8 cellular contexts compared by ENCODE assay signal in the genomic region with DNA sequence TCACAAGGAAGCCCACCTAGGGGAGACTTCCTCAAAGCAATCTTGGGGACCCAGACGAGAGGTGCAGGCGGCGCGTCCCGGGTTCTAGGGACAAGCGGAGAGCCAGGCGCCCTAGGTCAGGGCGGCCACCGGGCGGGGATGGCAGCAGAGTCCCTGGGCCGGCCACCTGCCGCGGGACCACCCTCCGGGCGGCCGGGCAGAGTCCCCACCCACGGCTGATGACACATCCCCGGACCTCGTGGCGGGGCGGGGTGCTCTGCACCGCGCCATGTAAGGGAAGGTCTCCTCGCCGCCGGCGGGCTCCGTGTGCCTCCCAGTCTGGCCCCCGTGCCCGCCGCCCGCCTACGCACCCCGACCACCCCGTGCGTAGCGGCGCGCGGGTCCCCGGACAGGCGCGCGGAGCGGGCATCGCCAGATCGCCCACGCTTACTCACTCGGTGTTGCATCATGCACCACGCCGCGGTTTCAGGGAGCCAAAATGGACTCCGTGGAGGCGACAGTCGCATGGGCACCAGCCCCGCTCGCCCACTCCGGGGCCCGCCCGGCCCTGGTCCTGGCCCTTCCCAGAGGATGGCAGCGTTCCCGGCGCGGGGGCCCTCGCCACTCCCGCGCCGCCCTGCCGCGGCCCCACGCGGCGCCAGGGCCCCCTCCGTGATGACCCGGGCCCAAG. TPM values are rescaled to one million over a fixed set of nuclear protein-coding genes. Genes with fewer than 3 reads are reported as not detected.
DNase-seq lines count a peak whose midpoint lies in the region; ATAC-seq and TF ChIP-seq lines count a peak whose summit lies in the region.

No MANE protein-coding gene starts in this region.

- peak; percentile 68 for TF ChIP-seq POLR2A in GM19099 (IDR thresholded peaks at IDR 0.05; ENCODE audit: extremely low read depth, insufficient read length, low read depth)

- peaks cover 12% of the 10 kb centered on the region for H3K36me3 Mint-ChIP-seq in activated naive CD4-positive, alpha-beta T cell treated with anti-CD3 and anti-CD28 coated beads, Interleukin-2, amount 50 U/mL, for 24 hours

- peak; percentile 43 for DNase-seq in SIG-M5 treated with dmso at 0.1 percent for 504 hours (lab: John Stamatoyannopoulos, UW; ENCODE audit: unreplicated experiment)
- peak; percentile 73 for DNase-seq in Right ventricle myocardium superior
- peak; percentile 93 for DNase-seq in posterior vena cava (ENCODE audit: low spot score)
- DNase-seq in ureter (ENCODE audit: low spot score): peak; percentile 64

- peak; percentile 45 for ATAC-seq in HG03196 (IDR thresholded peaks at IDR 0.05; ENCODE audit: unreplicated experiment)
- peak; percentile 66 for ATAC-seq in Right ventricle myocardium superior (ENCODE audit: poor library complexity)

- no peaks in the 10 kb centered on the region for H3K27me3 Mint-ChIP-seq in activated naive CD4-positive, alpha-beta T cell treated with anti-CD3 and anti-CD28 coated beads, Interleukin-2, amount 50 U/mL, for 24 hours

- H3K9me3 ChIP-seq in BLaER1 treated with 17β-estradiol and CSF1 and Interleukin-3, amounts not matched to agents 10 nM and 100 nM (replicated peaks in 1 of 11): no peaks in the 10 kb centered on the region

- H3K27ac ChIP-seq in BLaER1 treated with 17β-estradiol and CSF1 and Interleukin-3, amounts not matched to agents 10 nM and 100 nM: peak overlapping the region; percentile 92 to 100 (median 98)

- H4K20me1 ChIP-seq in BLaER1 treated with 17β-estradiol and CSF1 and Interleukin-3, amounts not matched to agents 10 nM and 100 nM: peaks cover 34 to 49% (median 40%) of the 10 kb centered on the region in 11 experiments; a peak in 20 of 22 replicates

- H3K4me2 ChIP-seq in BLaER1 treated with 17β-estradiol and CSF1 and Interleukin-3, amounts not matched to agents 10 nM and 100 nM: peak overlapping the region; percentile 78 to 92 (median 86)

- H3K9me3 Mint-ChIP-seq in activated naive CD4-positive, alpha-beta T cell treated with anti-CD3 and anti-CD28 coated beads, Interleukin-2, amount 50 U/mL, for 24 hours: no peaks in the 10 kb centered on the region

- peak overlapping the region; percentile 96 for H3K4me3 Mint-ChIP-seq in activated naive CD4-positive, alpha-beta T cell treated with anti-CD3 and anti-CD28 coated beads, Interleukin-2, amount 50 U/mL, for 24 hours

- H3K4me3 ChIP-seq in BLaER1 treated with 17β-estradiol and CSF1 and Interleukin-3, amounts not matched to agents 10 nM and 100 nM: peak overlapping the region; percentile 80 to 98 (median 97)

- H3K9ac ChIP-seq in BLaER1 treated with 17β-estradiol and CSF1 and Interleukin-3, amounts not matched to agents 10 nM and 100 nM: peak overlapping the region; percentile 96 to 100 (median 98)

- peaks cover 0 to 35% (median 23%) of the 10 kb centered on the region in 11 experiments; a peak in 15 of 22 replicates for H3K36me3 ChIP-seq in BLaER1 treated with 17β-estradiol and CSF1 and Interleukin-3, amounts not matched to agents 10 nM and 100 nM

- peaks cover 20 to 52% (median 42%) of the 10 kb centered on the region in 10 experiments for H3K4me1 ChIP-seq in BLaER1 treated with 17β-estradiol and CSF1 and Interleukin-3, amounts not matched to agents 10 nM and 100 nM

- peaks cover 49% of the 10 kb centered on the region for H3K4me1 Mint-ChIP-seq in activated naive CD4-positive, alpha-beta T cell treated with anti-CD3 and anti-CD28 coated beads, Interleukin-2, amount 50 U/mL, for 24 hours

- peak overlapping the region; percentile 97 for H3K27ac Mint-ChIP-seq in activated naive CD4-positive, alpha-beta T cell treated with anti-CD3 and anti-CD28 coated beads, Interleukin-2, amount 50 U/mL, for 24 hours

- no peaks in the 10 kb centered on the region for H3K27me3 ChIP-seq in BLaER1 treated with 17β-estradiol and CSF1 and Interleukin-3, amounts not matched to agents 10 nM and 100 nM

- intact Hi-C loops in Right ventricle myocardium superior (cut with DNase I) (no loop called here), posterior vena cava (cut with DNase I) (loop anchor here (10.0 kb wide), 3 partner anchors 80 to 840 kb away; no protein-coding TSS in a partner anchor)

RNA-seq across cellular contexts. Expression of a gene that starts 0.6 kb away (rescaled TPM):
- 14.2 TPM for total RNA-seq in Right ventricle myocardium superior
- 10 to 100 TPM; 47.7 to 63.5 TPM for total RNA-seq in posterior vena cava
- total RNA-seq in ureter: 84.8 TPM

Comparison
In these comparisons a context has a peak if more than half of its experiments do, and no peak if none do; other contexts are left out.
1. Peak in every context shown above with its lines: DNase-seq, ATAC-seq, H3K4me3 ChIP-seq and H3K27ac ChIP-seq.
2. DNase-seq: peak in every context shown above with its lines; median percentile 93 in posterior vena cava; 73 in Right ventricle myocardium superior; 64 in ureter; 43 in SIG-M5 treated with dmso at 0.1 percent for 504 hours.